ENCODE assay signal across 22 cellular contexts in the genomic region with DNA sequence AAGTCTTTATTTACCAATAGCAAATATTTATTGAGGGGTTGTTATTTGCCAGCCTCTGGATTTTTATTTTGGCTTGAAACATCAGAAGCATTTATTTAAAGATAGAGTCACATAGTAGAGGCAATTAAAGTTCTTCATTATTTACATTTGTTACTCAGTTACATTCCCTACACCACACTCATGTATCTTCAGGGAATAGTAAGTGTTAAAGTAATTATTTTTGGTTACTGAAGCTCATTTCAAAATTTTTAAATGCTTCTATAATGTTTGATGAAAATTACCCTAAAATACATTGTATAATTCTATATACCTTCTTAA.
"Had no signal": no experiment of that assay in that cellular context is flagged by ENCODE, and none has a peak within 500 bp of the region (broad histone marks: within the 10 kb centered on the region; RNA-seq: fewer than 3 reads in every experiment).

No MANE protein-coding gene starts in this region.

- DNase-seq: IMR-90, Karpas-422, KG1, MM.1S, NCI-H1092 treated with DMSO at 0.1 percent for 48 hours, NCI-H1436, NCI-H187, NCI-H2029, NCI-H2081 treated with DMSO at 0.1 percent for 48 hours, NCI-H2171, NCI-H226, NCI-H446, NCI-H510A, NCI-H524 treated with DMSO at 0.1 percent for 48 hours, NCI-H69, NCI-H774, SHP77 treated with DMSO at 0.1 percent for 48 hours, SJCRH30 had no signal

- H3K27ac ChIP-seq: HL-60, RWPE1, SJCRH30 had no signal

- ATAC-seq: Panc1, SK-N-SH treated with all-trans-retinoic acid at 6 μM for 48 hours had no signal
